1 cellular context compared by ENCODE assay signal in genomic region chr3:4493008-4493930, GRCh38.
A peak's percentile ranks its signal among the peaks of the same experiment; 100 is the strongest.
TF ChIP-seq lines count a peak whose summit lies in the region.

Gene ITPR1, plus strand, starts transcription at chr3:4493348. Its CDS starts 23,144 bp downstream, at chr3:4516492.

TF ChIP-seq in HepG2, 621 proteins besides CTCF, POLR2A, EP300 and RAD21 (continued from another document):
- TF ChIP-seq GLMP (CRISPR knock-in tag; IDR thresholded peaks at IDR 0.05; ENCODE audit: borderline replicate concordance) (no peak), ZNF7 (CRISPR knock-in tag; IDR thresholded peaks at IDR 0.05) (no peak), ZNF615 (CRISPR knock-in tag; IDR thresholded peaks at IDR 0.05; ENCODE audit: borderline replicate concordance) (0 out of 2 replicates have a peak, but pooled peaks have one; percentile 23), ZNF280B (CRISPR knock-in tag; IDR thresholded peaks at IDR 0.05; ENCODE audit: borderline replicate concordance) (no peak), ZNF143 (CRISPR knock-in tag; IDR thresholded peaks at IDR 0.05) (peak; percentile 93), MTA3 (CRISPR knock-in tag; IDR thresholded peaks at IDR 0.05) (no peak)
